ENCODE assay signal across 12 cellular contexts in genomic region chr2:205892141-205893064, GRCh38.
DNase-seq lines count a peak whose midpoint lies in the region; ATAC-seq and TF ChIP-seq lines count a peak whose summit lies in the region.
"Had no signal": no experiment of that assay in that cellular context is flagged by ENCODE, and none has a peak within 500 bp of the region (broad histone marks: within the 10 kb centered on the region; RNA-seq: fewer than 3 reads in every experiment).

No MANE protein-coding gene starts in this region.

- H3K4me1 ChIP-seq in IMR-90 (ENCODE audit: control insufficient read depth, insufficient read depth, low read length) (no peaks in the 10 kb centered on the region; the same call in 1 of the 2 replicates), hepatocyte (ENCODE audit: insufficient read depth) (peaks cover 5% of the 10 kb centered on the region)

- H3K79me1 ChIP-seq in IMR-90 (ENCODE audit: low read depth in 1 of 2, low read length in 2 of 2): no peaks in the 10 kb centered on the region

- H3K9me2 ChIP-seq in hepatocyte (replicated peaks; ENCODE audit: insufficient read depth): no peaks in the 10 kb centered on the region

- H2AFZ ChIP-seq in IMR-90 (replicated peaks; ENCODE audit: low read length, poor library complexity) (no peak overlapping the region), hepatocyte (no peak overlapping the region)

- TF ChIP-seq RAD21 in IMR-90 (IDR thresholded peaks at IDR 0.05; ENCODE audit: low read length): no peak

- TF ChIP-seq POLR2A in IMR-90 (IDR thresholded peaks at IDR 0.05; ENCODE audit: low read depth, low read length): no peak

- TF ChIP-seq CTCF in IMR-90 (conservative IDR thresholded peaks at IDR 0.05; ENCODE audit: low read depth, low read length): no peak
- no peak for TF ChIP-seq CTCF in hepatocyte (IDR thresholded peaks at IDR 0.05; ENCODE audit: poor library complexity)
- TF ChIP-seq CTCF in CD14-positive monocyte (IDR thresholded peaks at IDR 0.05): no peak

- no peaks in the 10 kb centered on the region for H3K9me3 Mint-ChIP-seq in CD14-positive monocyte
- H3K9me3 Mint-ChIP-seq: activated CD8-positive, alpha-beta T cell treated with anti-CD3 and anti-CD28 coated beads for 36 hours had no signal

- H3K36me3 ChIP-seq in IMR-90 (ENCODE audit: control insufficient read depth, insufficient read depth, low read length) (no peaks in the 10 kb centered on the region), hepatocyte (replicated peaks; ENCODE audit: insufficient read depth, low read depth) (no peaks in the 10 kb centered on the region)

- no peak overlapping the region for H2AK5ac ChIP-seq in IMR-90 (ENCODE audit: low read depth, low read length)

- POLR2A ChIA-PET in IMR-90 (lab: Charles Lee; ENCODE audit: unreplicated experiment): no interaction called here

- H2BK120ac ChIP-seq in IMR-90 (ENCODE audit: low read depth, low read length): no peak overlapping the region

- no peak overlapping the region for H2BK15ac ChIP-seq in IMR-90 (ENCODE audit: low read depth, low read length)

- no peak overlapping the region for H3K9ac ChIP-seq in IMR-90 (ENCODE audit: low read depth, low read length)

- no peak overlapping the region for H3K4ac ChIP-seq in IMR-90 (ENCODE audit: low read depth, low read length)

- H3K27ac Mint-ChIP-seq in CD14-positive monocyte: no peak overlapping the region
- H3K27ac Mint-ChIP-seq: activated CD8-positive, alpha-beta T cell treated with anti-CD3 and anti-CD28 coated beads for 36 hours had no signal

- in situ Hi-C loops in IMR-90 (cut with MboI; ENCODE audit: low sequenced_read_pairs): no loop called here

- DNase-seq in IMR-90: peak; percentile 46
- peak; percentile 88 for DNase-seq in NCI-H748 (lab: John Stamatoyannopoulos, UW; ENCODE audit: unreplicated experiment)
- peak; percentile 70 for DNase-seq in renal cortical epithelial cell (ENCODE audit: low read depth)
- no peak for DNase-seq in activated T-cell treated with anti-CD3 and anti-CD28 coated beads for 4 hours
- DNase-seq in hepatocyte (ENCODE audit: low spot score): no peak
- DNase-seq in CD14-positive monocyte (ENCODE audit: low spot score): no peak
- DNase-seq: activated CD8-positive, alpha-beta T cell treated with anti-CD3 and anti-CD28 coated beads for 36 hours; mucosa of descending colon; SIG-M5; stimulated activated CD4-positive, alpha-beta T cell treated with anti-CD3 and anti-CD28 coated beads, Interleukin-2, amount 100 ng/mL, for 48 hours had no signal

- WGBS in IMR-90 (ENCODE audit: extremely low coverage in 2 of 2, insufficient read length in 1 of 2), 2 experiments: 46% methylated on average over 10 of the region's 25 CpGs; no CpG with 5 or more reads in 1 of the 2 experiments
- WGBS in hepatocyte (ENCODE audit: low lambda C conversion rate, missing lambda C conversion rate): 86% methylated on average over 25 of the region's 25 CpGs

- H4K20me1 ChIP-seq in IMR-90 (ENCODE audit: insufficient read depth, low read length): no peaks in the 10 kb centered on the region
- H4K20me1 ChIP-seq in hepatocyte (ENCODE audit: insufficient read depth, poor library complexity, severe bottlenecking): no peaks in the 10 kb centered on the region

- ATAC-seq in IMR-90 (ENCODE audit: low read depth) (0 out of 2 replicates have a peak, but pooled peaks have one; percentile 21), esophagus mucosa (peak; percentile 41), HG03571 (IDR thresholded peaks at IDR 0.05; ENCODE audit: unreplicated experiment) (no peak)
- ATAC-seq: activated CD8-positive, alpha-beta T cell treated with anti-CD3 and anti-CD28 coated beads for 36 hours; mucosa of descending colon had no signal

- H2BK20ac ChIP-seq in IMR-90 (ENCODE audit: low read depth, low read length): no peak overlapping the region

- no peaks in the 10 kb centered on the region for H3K79me2 ChIP-seq in hepatocyte

- H3K23ac ChIP-seq in IMR-90 (ENCODE audit: low read depth, low read length): no peak overlapping the region

- H3K27ac ChIP-seq in IMR-90 (ENCODE audit: insufficient read depth, low read length) (no peak overlapping the region), hepatocyte (no peak overlapping the region)

- intact Hi-C loops in IMR-90 (cut with micrococcal nuclease) (no loop called here), CD14-positive monocyte (cut with micrococcal nuclease) (no loop called here)

- H3K9me3 ChIP-seq in IMR-90 (ENCODE audit: control insufficient read depth, insufficient read depth, low read length) (no peaks in the 10 kb centered on the region), hepatocyte (ENCODE audit: low read depth) (no peaks in the 10 kb centered on the region)
- H3K9me3 ChIP-seq: mucosa of descending colon had no signal

- dilution Hi-C loops in IMR-90 (cut with HindIII; ENCODE audit: low sequenced_read_pairs, unreplicated experiment): no loop called here

- H3K27me3 Mint-ChIP-seq in CD14-positive monocyte (ENCODE audit: low read depth in 3 of 3): peaks cover 0 to 8% (median 3%) of the 10 kb centered on the region in 3 donors

- H3K36me3 Mint-ChIP-seq in CD14-positive monocyte: no peaks in the 10 kb centered on the region

- no peak overlapping the region for H3K4me3 Mint-ChIP-seq in CD14-positive monocyte
- H3K4me3 Mint-ChIP-seq: activated CD8-positive, alpha-beta T cell treated with anti-CD3 and anti-CD28 coated beads for 36 hours had no signal

- H2AK9ac ChIP-seq in IMR-90 (replicated peaks; ENCODE audit: low read depth, low read length, poor library complexity): no peak overlapping the region

- BruUV-seq in IMR-90 (replicated peaks; lab: Mats Ljungman, UMichigan): no TSS peak

- CTCF ChIA-PET in IMR-90 (lab: Yijun Ruan, JAX): no interaction called here

- no peak overlapping the region for H3K56ac ChIP-seq in IMR-90 (ENCODE audit: extremely low read depth, insufficient read depth, low read length)

- H3K4me2 ChIP-seq in IMR-90 (ENCODE audit: low read depth, low read length): peak overlapping the region; percentile 44; the same call in 1 of the 2 replicates
- H3K4me2 ChIP-seq in hepatocyte: no peak overlapping the region

- H4K91ac ChIP-seq in IMR-90 (ENCODE audit: insufficient read depth, low read depth, low read length): no peak overlapping the region

- no peaks in the 10 kb centered on the region for H3K9me1 ChIP-seq in IMR-90 (ENCODE audit: insufficient read depth, low read length)

- no peak overlapping the region for H2BK5ac ChIP-seq in IMR-90 (ENCODE audit: low read depth, low read length, poor library complexity, severe bottlenecking)

- H3K4me1 Mint-ChIP-seq in CD14-positive monocyte: no peaks in the 10 kb centered on the region

- H3K27me3 ChIP-seq in IMR-90 (ENCODE audit: control insufficient read depth, insufficient read depth, low read length): peaks cover 17% of the 10 kb centered on the region
- no peaks in the 10 kb centered on the region for H3K27me3 ChIP-seq in hepatocyte

- no peak overlapping the region for H3K14ac ChIP-seq in IMR-90 (replicated peaks; ENCODE audit: low read depth, low read length)

- H3K18ac ChIP-seq in IMR-90 (ENCODE audit: low read depth, low read length): no peak overlapping the region

- no peak overlapping the region for H4K8ac ChIP-seq in IMR-90 (ENCODE audit: low read depth in 2 of 2, low read length in 2 of 2)

- H3K4me3 ChIP-seq in IMR-90 (ENCODE audit: insufficient read depth, low read depth, low read length) (no peak overlapping the region), hepatocyte (no peak overlapping the region)
- H3K4me3 ChIP-seq: mucosa of descending colon had no signal

- H4K5ac ChIP-seq in IMR-90 (ENCODE audit: low read depth, low read length): no peak overlapping the region

TF ChIP-seq in IMR-90, 13 proteins besides CTCF, POLR2A, EP300 and RAD21:
- TF ChIP-seq NFE2L2 (IDR thresholded peaks at IDR 0.05; ENCODE audit: low read depth, low read length) (no peak), CEBPB (IDR thresholded peaks at IDR 0.05; ENCODE audit: low read depth, low read length) (0 out of 2 replicates have a peak, but pooled peaks have one; percentile 5)

Comparison
In these comparisons a context has a peak if more than half of its experiments do, and no peak if none do; other contexts are left out.
1. DNase-seq: peak in IMR-90 (single experiment), NCI-H748 (single experiment) and renal cortical epithelial cell (single experiment); none in activated T-cell treated with anti-CD3 and anti-CD28 coated beads for 4 hours (single experiment), hepatocyte (single experiment) and CD14-positive monocyte (single experiment).